21 cellular contexts compared by ENCODE assay signal in genomic region chr7:140330595-140330994, GRCh38.
"Had no signal": no experiment of that assay in that cellular context is flagged by ENCODE, and none has a peak within 500 bp of the region (broad histone marks: within the 10 kb centered on the region; RNA-seq: fewer than 3 reads in every experiment).

No MANE protein-coding gene starts in this region.

- H3K9me3 ChIP-seq: left lung, lower lobe of right lung, right atrium auricular region, stomach, transverse colon had no signal

- H3K4me3 Mint-ChIP-seq: activated B cell treated with CpG ODN at 0.5 μM for 24 hours; activated CD8-positive, alpha-beta T cell treated with anti-CD3 and anti-CD28 coated beads for 36 hours; activated T-cell treated with anti-CD3 and anti-CD28 coated beads, Interleukin-2, amount 50 U/mL, for 4 hours; activated T-helper 17 cell treated with anti-CD3 and anti-CD28 coated beads, Interleukin-2, amount 50 U/mL, for 72 hours; dendritic cell treated with granulocyte-macrophage colony-stimulating factor and Interleukin-4, amounts not matched to agents 40 ng/mL and 50 ng/mL, for 4 days; natural killer cell; neural progenitor cell; stimulated activated naive B cell treated with anti-CD40 and anti-IgM and Interleukin-4, amounts not matched to agents 10 μg/mL and 1 μg/mL and 100 μg/mL, for 72 hours had no signal

- H3K9me3 Mint-ChIP-seq: activated B cell treated with CpG ODN at 0.5 μM for 24 hours; activated CD8-positive, alpha-beta T cell treated with anti-CD3 and anti-CD28 coated beads for 36 hours; activated naive CD4-positive, alpha-beta T cell treated with anti-CD3 and anti-CD28 coated beads, Interleukin-2, amount 50 U/mL, for 72 hours; activated T-cell treated with anti-CD3 and anti-CD28 coated beads, Interleukin-2, amount 50 U/mL, for 4 hours; activated T-helper 17 cell treated with anti-CD3 and anti-CD28 coated beads, Interleukin-2, amount 50 U/mL, for 72 hours; dendritic cell treated with granulocyte-macrophage colony-stimulating factor and Interleukin-4, amounts not matched to agents 40 ng/mL and 50 ng/mL, for 4 days; natural killer cell; neural progenitor cell; stimulated activated naive B cell treated with anti-CD40 and anti-IgM and Interleukin-4, amounts not matched to agents 10 μg/mL and 1 μg/mL and 100 μg/mL, for 72 hours had no signal

- H3K4me1 Mint-ChIP-seq: activated B cell treated with CpG ODN at 0.5 μM for 24 hours; activated T-helper 17 cell treated with anti-CD3 and anti-CD28 coated beads, Interleukin-2, amount 50 U/mL, for 72 hours; natural killer cell had no signal

- H3K27ac Mint-ChIP-seq: activated B cell treated with CpG ODN at 0.5 μM for 24 hours; activated CD8-positive, alpha-beta T cell treated with anti-CD3 and anti-CD28 coated beads for 36 hours; activated T-helper 17 cell treated with anti-CD3 and anti-CD28 coated beads, Interleukin-2, amount 50 U/mL, for 72 hours; dendritic cell treated with granulocyte-macrophage colony-stimulating factor and Interleukin-4, amounts not matched to agents 40 ng/mL and 50 ng/mL, for 4 days; natural killer cell; neural progenitor cell; stimulated activated naive B cell treated with anti-CD40 and anti-IgM and Interleukin-4, amounts not matched to agents 10 μg/mL and 1 μg/mL and 100 μg/mL, for 72 hours had no signal

- H3K36me3 ChIP-seq: right atrium auricular region had no signal

- H3K27me3 ChIP-seq: left lung, neural progenitor cell, right atrium auricular region, stomach, transverse colon had no signal

- H3K36me3 Mint-ChIP-seq: natural killer cell had no signal

- H3K9ac ChIP-seq: neural progenitor cell had no signal

- DNase-seq: activated B cell treated with CpG ODN at 0.5 μM for 24 hours; activated CD4-positive, alpha-beta T cell treated with anti-CD3 and anti-CD28 coated beads, Interleukin-2, amount 50 U/mL, for 1 hour; activated CD8-positive, alpha-beta T cell treated with anti-CD3 and anti-CD28 coated beads for 36 hours; activated naive CD4-positive, alpha-beta T cell; activated T-cell treated with anti-CD3 and anti-CD28 coated beads, Interleukin-2, amount 50 U/mL, for 4 hours; effector CD4-positive, alpha-beta T cell; left lung; lower lobe of right lung; mesendoderm; natural killer cell; occipital lobe; stimulated activated CD4-positive, alpha-beta T cell treated with anti-CD3 and anti-CD28 coated beads, Interleukin-1b, Interleukin-23, amount 100 ng/mL, for 48 hours; stimulated activated naive B cell treated with anti-CD40 and anti-IgM and Interleukin-4, amounts not matched to agents 10 μg/mL and 1 μg/mL and 100 μg/mL, for 72 hours; stomach; transverse colon had no signal

- H3K27ac ChIP-seq: left lung, lower lobe of right lung, neural progenitor cell, right atrium auricular region, stomach had no signal

- ATAC-seq: activated CD8-positive, alpha-beta T cell treated with anti-CD3 and anti-CD28 coated beads for 36 hours; activated naive CD4-positive, alpha-beta T cell treated with anti-CD3 and anti-CD28 coated beads, Interleukin-2, amount 50 U/mL, for 72 hours; activated T-cell treated with anti-CD3 and anti-CD28 coated beads, Interleukin-2, amount 50 U/mL, for 4 hours; activated T-helper 17 cell treated with anti-CD3 and anti-CD28 coated beads, Interleukin-2, amount 50 U/mL, for 72 hours; lower lobe of right lung; natural killer cell; stimulated activated naive B cell treated with anti-CD40 and anti-IgM and Interleukin-4, amounts not matched to agents 10 μg/mL and 1 μg/mL and 100 μg/mL, for 72 hours had no signal

- H3K27me3 Mint-ChIP-seq: activated B cell treated with CpG ODN at 0.5 μM for 24 hours; activated CD8-positive, alpha-beta T cell treated with anti-CD3 and anti-CD28 coated beads for 36 hours; activated T-helper 17 cell treated with anti-CD3 and anti-CD28 coated beads, Interleukin-2, amount 50 U/mL, for 72 hours; stimulated activated naive B cell treated with anti-CD40 and anti-IgM and Interleukin-4, amounts not matched to agents 10 μg/mL and 1 μg/mL and 100 μg/mL, for 72 hours had no signal

- H3K4me3 ChIP-seq: left lung, lower lobe of right lung, neural progenitor cell, right atrium auricular region, smooth muscle cell, stomach, transverse colon had no signal
